8 cellular contexts compared by ENCODE assay signal in the genomic region with DNA sequence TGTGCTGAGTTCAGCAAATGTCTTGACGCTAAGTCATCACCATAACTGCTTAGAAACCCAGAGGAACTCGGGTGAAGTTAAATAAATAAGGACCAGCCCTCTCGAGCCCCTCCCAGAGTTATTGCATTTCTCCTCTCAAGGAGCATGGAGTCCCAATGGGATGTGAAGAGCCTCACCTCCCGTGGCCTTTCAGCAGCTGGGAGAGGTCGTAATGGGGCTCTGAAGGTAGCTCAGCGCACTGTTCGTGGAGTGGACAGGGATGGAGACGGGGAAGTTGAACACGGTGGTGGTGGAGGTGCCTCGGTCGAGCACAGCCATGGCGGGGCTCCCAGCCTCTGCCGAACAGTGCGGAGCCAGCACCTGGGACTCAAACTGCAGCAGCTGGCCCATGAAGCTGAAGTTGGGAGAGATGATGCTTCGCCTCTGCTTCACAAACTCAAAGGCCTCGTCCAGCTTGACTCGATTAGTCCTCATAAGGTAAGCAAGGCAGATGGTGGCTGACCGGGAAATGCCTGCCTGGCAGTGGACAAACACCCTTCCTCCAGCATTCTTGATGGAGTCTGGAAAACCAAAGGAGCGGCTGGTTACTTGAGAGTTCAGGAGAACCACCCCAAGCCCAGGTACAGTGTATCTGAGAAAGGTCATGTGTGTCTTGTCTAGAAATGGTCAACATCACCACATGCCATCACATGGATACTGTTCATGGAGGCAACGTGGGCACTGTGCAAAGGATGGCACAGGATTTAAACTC. TPM values are rescaled to one million over a fixed set of nuclear protein-coding genes. Genes with fewer than 3 reads are reported as not detected.
A peak's percentile ranks its signal among the peaks of the same experiment; 100 is the strongest.
DNase-seq lines count a peak whose midpoint lies in the region; ATAC-seq and TF ChIP-seq lines count a peak whose summit lies in the region.

No MANE protein-coding gene starts in this region.

- H3K36me3 ChIP-seq in left lung: peaks cover 0 to 37% of the 10 kb centered on the region in 2 donors
- no peaks in the 10 kb centered on the region for H3K36me3 ChIP-seq in testis (ENCODE audit: low read depth, missing control alignments)

- H3K4me1 ChIP-seq in left lung (peaks cover 37 to 83% of the 10 kb centered on the region in 2 donors), testis (peaks cover 34% of the 10 kb centered on the region)

- H3K36me3 Mint-ChIP-seq in activated CD4-positive, alpha-beta T cell treated with anti-CD3 and anti-CD28 coated beads for 36 hours (ENCODE audit: low read depth): peaks cover 23% of the 10 kb centered on the region
- H3K36me3 Mint-ChIP-seq in brain: peaks cover 37% of the 10 kb centered on the region

- CTCF ChIA-PET in activated CD4-positive, alpha-beta T cell treated with anti-CD3 and anti-CD28 coated beads for 36 hours (lab: Charles Lee): no interaction called here

- WGBS in testis, 2 donors: 55 to 65% methylated on average over 20 of the region's 20 CpGs

- peak overlapping the region; percentile 82 for H3K4me3 Mint-ChIP-seq in activated CD4-positive, alpha-beta T cell treated with anti-CD3 and anti-CD28 coated beads for 36 hours
- H3K4me3 Mint-ChIP-seq in brain: peak overlapping the region; percentile 94 to 99 (median 97)

- H3K9me3 Mint-ChIP-seq in activated CD4-positive, alpha-beta T cell treated with anti-CD3 and anti-CD28 coated beads for 36 hours (ENCODE audit: low read depth): no peaks in the 10 kb centered on the region
- peaks cover 0 to 3% (median 0%) of the 10 kb centered on the region in 5 experiments for H3K9me3 Mint-ChIP-seq in brain

- no peaks in the 10 kb centered on the region for H3K27me3 ChIP-seq in left lung
- no peaks in the 10 kb centered on the region for H3K27me3 ChIP-seq in testis

- intact Hi-C loops in activated CD4-positive, alpha-beta T cell treated with anti-CD3 and anti-CD28 coated beads for 36 hours (cut with DNase I, micrococcal nuclease): no loop called here
- intact Hi-C loops in left lung (cut with DNase I): no loop called here
- intact Hi-C loops in testis (cut with DNase I; ENCODE audit: low total_unique reads): loop anchor here (5.0 kb wide), 1 partner anchor 134 kb away; no protein-coding TSS in a partner anchor

- H3K27me3 Mint-ChIP-seq in activated CD4-positive, alpha-beta T cell treated with anti-CD3 and anti-CD28 coated beads for 36 hours: no peaks in the 10 kb centered on the region
- peaks cover 8% of the 10 kb centered on the region for H3K27me3 Mint-ChIP-seq in brain

- H3K4me3 ChIP-seq in left lung: peak overlapping the region; percentile 64 to 93
- H3K4me3 ChIP-seq in testis: peak overlapping the region; percentile 92 to 95

- TF ChIP-seq CTCF in brain (conservative IDR thresholded peaks at IDR 0.05) (no peak), left lung (IDR thresholded peaks at IDR 0.05) (no peak), testis (IDR thresholded peaks at IDR 0.05) (no peak)

- POLR2A ChIA-PET in activated CD4-positive, alpha-beta T cell treated with anti-CD3 and anti-CD28 coated beads for 36 hours (lab: Charles Lee): no interaction called here

- peaks cover 65% of the 10 kb centered on the region for H3K4me1 Mint-ChIP-seq in activated CD4-positive, alpha-beta T cell treated with anti-CD3 and anti-CD28 coated beads for 36 hours
- H3K4me1 Mint-ChIP-seq in brain: peaks cover 87% of the 10 kb centered on the region

- TF ChIP-seq POLR2A in testis (IDR thresholded peaks at IDR 0.05): no peak

- H3K27ac ChIP-seq in left lung: peak overlapping the region; percentile 100
- peak overlapping the region; percentile 100 for H3K27ac ChIP-seq in testis

- DNase-seq in activated CD4-positive, alpha-beta T cell treated with anti-CD3 and anti-CD28 coated beads for 36 hours: no peak
- no peak for DNase-seq in activated CD4-positive, alpha-beta T cell treated with anti-CD3 and anti-CD28 coated beads for 4 hours
- no peak for DNase-seq in left lung
- no peak for DNase-seq in testis
- DNase-seq in NCI-H510A treated with DMSO at 0.1 percent for 48 hours (lab: John Stamatoyannopoulos, UW): no peak
- no peak for DNase-seq in GDM1 (lab: John Stamatoyannopoulos, UW)

- H3K27ac Mint-ChIP-seq in activated CD4-positive, alpha-beta T cell treated with anti-CD3 and anti-CD28 coated beads for 36 hours: peak overlapping the region; percentile 31
- H3K27ac Mint-ChIP-seq in brain: peak overlapping the region; percentile 98 to 99 (median 98)

- H3K9me3 ChIP-seq in left lung: no peaks in the 10 kb centered on the region
- H3K9me3 ChIP-seq in testis: no peaks in the 10 kb centered on the region

- no peak for ATAC-seq in activated CD4-positive, alpha-beta T cell treated with anti-CD3 and anti-CD28 coated beads for 36 hours
- ATAC-seq in left lung (no peak), GM18511 (IDR thresholded peaks at IDR 0.05; ENCODE audit: unreplicated experiment) (no peak)

RNA-seq across cellular contexts. Expression of a gene that starts 2.2 kb away (rescaled TPM):
- total RNA-seq in activated CD4-positive, alpha-beta T cell treated with anti-CD3 and anti-CD28 coated beads for 36 hours: 1 to 10 TPM; 6.7 to 7.4 TPM
- polyA plus RNA-seq in brain (ENCODE audit: insufficient read depth, low read depth, low replicate concordance): 33.1 TPM
- 100 to 1,000 TPM; 203 to 239 TPM for total RNA-seq in left lung
- total RNA-seq in testis: 100 to 1,000 TPM; 159 to 172 TPM
- polyA plus RNA-seq in testis (ENCODE audit: insufficient read depth, low read depth, low replicate concordance): 86.2 TPM

Comparison
In these comparisons a context has a peak if more than half of its experiments do, and no peak if none do; other contexts are left out.
1. RNA of a gene that starts 2.2 kb away (total RNA-seq): 203 to 239 TPM in left lung and 159 to 172 TPM in testis; 6.7 to 7.4 TPM in activated CD4-positive, alpha-beta T cell treated with anti-CD3 and anti-CD28 coated beads for 36 hours; every median in the first group is over 10 times any median in the second.